ENCODE assay signal across 1 cellular context in the genomic region with DNA sequence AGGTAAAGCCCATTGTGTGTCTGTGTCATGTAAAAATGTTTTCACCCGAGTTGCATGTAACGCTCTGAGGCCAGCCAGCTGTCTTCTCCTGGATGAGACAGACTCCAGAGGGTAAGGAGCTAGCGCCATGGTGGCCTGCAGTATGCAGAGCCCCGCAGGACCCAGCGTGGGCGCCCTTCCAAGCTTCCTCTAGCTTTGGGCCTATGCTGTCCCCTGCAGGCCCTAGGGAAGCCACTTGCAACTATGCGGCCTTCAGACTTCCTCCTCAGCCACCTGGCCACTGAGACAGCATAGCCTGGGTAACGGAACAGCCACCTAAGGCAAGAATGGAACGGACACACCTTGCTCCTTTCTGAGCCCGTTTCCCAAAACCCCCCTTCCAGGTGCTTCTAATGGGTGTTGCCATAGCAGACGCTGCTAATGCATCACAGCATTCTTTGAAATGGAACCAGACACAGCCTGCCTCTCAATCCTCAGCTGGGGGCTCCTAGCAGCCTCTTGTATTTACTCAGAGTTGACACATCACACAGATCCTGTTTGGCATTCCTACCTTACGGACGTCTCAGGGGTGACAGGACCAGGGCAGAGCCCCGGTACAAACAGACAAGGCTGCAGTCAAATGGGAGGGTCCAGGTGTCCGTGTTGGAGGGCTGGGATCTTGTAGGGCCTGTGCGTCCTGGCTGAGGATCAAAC.
TF ChIP-seq lines count a peak whose summit lies in the region.

No MANE protein-coding gene starts in this region.

TF ChIP-seq in endothelial cell of umbilical vein, 7 proteins besides CTCF, POLR2A, EP300 and RAD21:
- no peak for TF ChIP-seq POLR2AphosphoS5 (IDR thresholded peaks at IDR 0.05; ENCODE audit: insufficient read depth, low read depth, low read length)
- no peak for TF ChIP-seq EZH2 (IDR thresholded peaks at IDR 0.05; ENCODE audit: borderline replicate concordance, low read depth, low read length, severe bottlenecking)
- TF ChIP-seq MYC (IDR thresholded peaks at IDR 0.05; ENCODE audit: low read depth, low read length): no peak
- no peak for TF ChIP-seq JUN (IDR thresholded peaks at IDR 0.05; ENCODE audit: borderline replicate concordance, insufficient read depth, insufficient read length, low read depth)
- no peak for TF ChIP-seq GATA2 (IDR thresholded peaks at IDR 0.05; ENCODE audit: insufficient read depth, insufficient read length, low read depth, low read length)
- TF ChIP-seq MAX (IDR thresholded peaks at IDR 0.05; ENCODE audit: insufficient read depth, insufficient read length): no peak
- TF ChIP-seq FOS (IDR thresholded peaks at IDR 0.05; ENCODE audit: borderline replicate concordance, insufficient read depth, low read length): no peak
